In genomic region chr1:204401747-204402146, GRCh38 we compare ENCODE assay signal across 20 cellular contexts. TPM values are rescaled to one million over a fixed set of nuclear protein-coding genes. Genes with fewer than 3 reads are reported as not detected.
"Had no signal": no experiment of that assay in that cellular context is flagged by ENCODE, and none has a peak within 500 bp of the region (broad histone marks: within the 10 kb centered on the region; RNA-seq: fewer than 3 reads in every experiment).

No MANE protein-coding gene starts in this region.

- H3K27ac ChIP-seq: ovary, right lobe of liver, suprapubic skin, vagina had no signal

- H3K36me3 ChIP-seq: ovary had no signal

- H3K4me3 Mint-ChIP-seq: activated CD4-positive, alpha-beta T cell treated with anti-CD3 and anti-CD28 coated beads, Interleukin-2, amount 10 ng/mL, durations not matched to agents 7 days and 5 days; brain had no signal

- H3K27ac Mint-ChIP-seq: activated CD4-positive, alpha-beta T cell treated with anti-CD3 and anti-CD28 coated beads, Interleukin-2, amount 10 ng/mL, durations not matched to agents 7 days and 5 days had no signal

- H3K27me3 ChIP-seq: ovary, right lobe of liver, suprapubic skin, vagina had no signal

- H3K9me3 ChIP-seq: ovary, right lobe of liver, suprapubic skin, vagina had no signal

- H3K27me3 Mint-ChIP-seq: activated CD4-positive, alpha-beta T cell treated with anti-CD3 and anti-CD28 coated beads, Interleukin-2, amount 10 ng/mL, durations not matched to agents 7 days and 5 days; brain; stimulated activated naive CD8-positive, alpha-beta T cell treated with anti-CD3 and anti-CD28 coated beads, Interleukin-15, amount 100 ng/mL, for 72 hours had no signal

- H3K9me3 Mint-ChIP-seq: activated CD4-positive, alpha-beta T cell treated with anti-CD3 and anti-CD28 coated beads, Interleukin-2, amount 10 ng/mL, durations not matched to agents 7 days and 5 days; brain; stimulated activated naive CD8-positive, alpha-beta T cell treated with anti-CD3 and anti-CD28 coated beads, Interleukin-15, amount 100 ng/mL, for 72 hours had no signal

- H3K4me3 ChIP-seq: lung, ovary, right lobe of liver, SK-N-MC, suprapubic skin, vagina had no signal

- DNase-seq: activated CD4-positive, alpha-beta T cell treated with anti-CD3 and anti-CD28 coated beads, Interleukin-2, amount 10 ng/mL, durations not matched to agents 7 days and 5 days; activated CD4-positive, CD25-positive, alpha-beta regulatory T cell; activated effector memory CD4-positive, alpha-beta T cell treated with anti-CD3 and anti-CD28 coated beads, Interleukin-2, amount 50 U/mL, for 16 hours; anterior cingulate cortex; central memory CD4-positive, alpha-beta T cell; kidney; ovary; right lobe of liver; small intestine; stimulated activated CD4-positive, alpha-beta T cell treated with anti-CD3 and anti-CD28 coated beads, Interleukin-15, amount 100 ng/mL, for 24 hours; stimulated activated CD4-positive, alpha-beta T cell treated with anti-CD3 and anti-CD28 coated beads, Interleukin-2, amount 100 ng/mL, for 48 hours; stimulated activated naive CD8-positive, alpha-beta T cell treated with anti-CD3 and anti-CD28 coated beads, Interleukin-15, amount 100 ng/mL, for 72 hours; T-helper 9 cell; trophoblast cell had no signal

- ATAC-seq: left lobe of liver; right lobe of liver; stimulated activated naive CD8-positive, alpha-beta T cell treated with anti-CD3 and anti-CD28 coated beads, Interleukin-15, amount 100 ng/mL, for 72 hours had no signal

RNA-seq across cellular contexts. Expression of gene PLEKHA6, which starts 42.0 kb away (rescaled TPM):
- total RNA-seq: activated CD4-positive, alpha-beta T cell treated with anti-CD3 and anti-CD28 coated beads, Interleukin-2, amount 10 ng/mL, durations not matched to agents 7 days and 5 days had no signal
